In the genomic region with DNA sequence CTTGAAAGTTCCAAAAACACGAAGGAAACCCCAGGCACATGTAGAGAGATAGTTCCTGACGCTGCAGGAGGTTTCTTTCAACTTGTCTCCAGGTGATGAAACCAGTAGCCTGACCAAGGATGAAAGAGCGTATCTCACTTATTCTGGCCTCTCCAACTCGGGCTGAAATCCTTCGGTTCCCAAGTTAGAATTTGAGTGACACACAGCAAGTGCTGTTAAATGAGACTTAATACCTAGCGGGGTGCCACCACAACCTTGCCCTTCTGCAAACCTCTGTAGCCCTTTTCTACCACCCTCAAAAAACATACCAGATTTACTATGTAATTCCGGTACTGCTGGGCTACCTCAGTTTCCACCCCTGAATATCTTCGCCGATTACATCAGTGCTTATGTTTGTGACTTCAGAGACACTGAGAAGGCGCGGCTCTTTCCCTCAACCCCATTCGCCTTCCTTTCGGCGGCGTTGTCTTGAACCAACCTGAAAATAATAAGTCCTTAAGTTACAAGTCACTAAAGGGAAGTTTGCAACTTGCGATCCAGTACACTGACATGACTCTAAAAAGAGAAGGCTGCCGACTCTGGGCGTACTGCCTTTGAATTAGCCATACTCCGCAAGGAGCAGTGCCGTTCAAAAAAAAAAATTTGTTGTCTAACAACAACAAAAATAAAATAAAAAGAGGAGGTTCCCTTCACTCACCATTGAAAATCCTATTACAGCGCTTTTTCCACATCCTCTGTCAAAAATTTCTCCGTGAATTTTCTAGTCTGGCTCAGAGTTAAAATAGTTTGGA, we compare ENCODE assay signal across 8 cellular contexts.
DNase-seq lines count a peak whose midpoint lies in the region; ATAC-seq and TF ChIP-seq lines count a peak whose summit lies in the region.

No MANE protein-coding gene starts in this region.

- H3K27ac Mint-ChIP-seq in CD4-positive, alpha-beta T cell = peak overlapping the region; percentile 62
- peak overlapping the region; percentile 71 for H3K27ac Mint-ChIP-seq in activated T-helper 1 cell treated with anti-CD3 and anti-CD28 coated beads, Interleukin-12 subunit alpha, Interleukin-12 subunit beta, Interleukin-2, Interleukin-4 antibody, amounts not matched to agents 30 ng/mL and 10 ng/mL and 1 ng/mL, durations not matched to agents 14 hours and 24 hours and 36 hours

- no peaks in the 10 kb centered on the region for H3K9me2 ChIP-seq in Karpas-422 (replicated peaks; ENCODE audit: insufficient read depth, low read length)

- no peaks in the 10 kb centered on the region for H3K36me3 Mint-ChIP-seq in CD4-positive, alpha-beta T cell (ENCODE audit: low read depth)
- H3K36me3 Mint-ChIP-seq in activated T-helper 1 cell treated with anti-CD3 and anti-CD28 coated beads, Interleukin-12 subunit alpha, Interleukin-12 subunit beta, Interleukin-2, Interleukin-4 antibody, amounts not matched to agents 30 ng/mL and 10 ng/mL and 1 ng/mL, durations not matched to agents 14 hours and 24 hours and 36 hours (ENCODE audit: low read depth) = no peaks in the 10 kb centered on the region

- peaks cover 37% of the 10 kb centered on the region for H3K4me1 Mint-ChIP-seq in CD4-positive, alpha-beta T cell (ENCODE audit: low read depth)
- peaks cover 56% of the 10 kb centered on the region for H3K4me1 Mint-ChIP-seq in activated T-helper 1 cell treated with anti-CD3 and anti-CD28 coated beads, Interleukin-12 subunit alpha, Interleukin-12 subunit beta, Interleukin-2, Interleukin-4 antibody, amounts not matched to agents 30 ng/mL and 10 ng/mL and 1 ng/mL, durations not matched to agents 14 hours and 24 hours and 36 hours (ENCODE audit: low read depth)

- no peak for DNase-seq in CD4-positive, alpha-beta T cell
- no peak for DNase-seq in activated T-helper 1 cell treated with anti-CD3 and anti-CD28 coated beads, Interleukin-12 subunit alpha, Interleukin-12 subunit beta, Interleukin-2, Interleukin-4 antibody, amounts not matched to agents 30 ng/mL and 10 ng/mL and 1 ng/mL, durations not matched to agents 14 hours and 24 hours and 36 hours (ENCODE audit: low spot score)
- no peak for DNase-seq in kidney epithelial cell (ENCODE audit: low read depth)
- no peak for DNase-seq in HT-29 (ENCODE audit: low spot score)
- DNase-seq in Karpas-422 = no peak

- H3K79me2 ChIP-seq in Karpas-422 (ENCODE audit: low read length) = no peaks in the 10 kb centered on the region

- H3K4me1 ChIP-seq in HUES64 (ENCODE audit: insufficient read depth, low read length) (peaks cover 10% of the 10 kb centered on the region; the same call in 1 of the 2 replicates), Karpas-422 (ENCODE audit: low read length) (peaks cover 6% of the 10 kb centered on the region)

- no peak overlapping the region for H3K9ac ChIP-seq in HUES64 (ENCODE audit: low read depth, low read length)
- no peak overlapping the region for H3K9ac ChIP-seq in Karpas-422 (ENCODE audit: low read length)

- H3K27me3 ChIP-seq in CD4-positive, alpha-beta T cell (ENCODE audit: control insufficient read depth, insufficient read depth, low read length) = peaks cover 86% of the 10 kb centered on the region
- H3K27me3 ChIP-seq in HUES64 (ENCODE audit: insufficient read depth, low read length) (peaks cover 70% of the 10 kb centered on the region), kidney epithelial cell (ENCODE audit: control insufficient read depth, insufficient read depth, low read length) (peaks cover 16% of the 10 kb centered on the region), Karpas-422 (ENCODE audit: low read length) (no peaks in the 10 kb centered on the region)

- no peak for ATAC-seq in CD4-positive, alpha-beta T cell (ENCODE audit: poor library complexity)
- ATAC-seq in GM19463 (IDR thresholded peaks at IDR 0.05; ENCODE audit: unreplicated experiment) (no peak), GM21529 (IDR thresholded peaks at IDR 0.05; ENCODE audit: unreplicated experiment) (no peak)

- H3K36me3 ChIP-seq in HUES64 (ENCODE audit: insufficient read depth, low read length) (no peaks in the 10 kb centered on the region), kidney epithelial cell (ENCODE audit: control insufficient read depth, insufficient read depth, low read length) (no peaks in the 10 kb centered on the region), Karpas-422 (ENCODE audit: insufficient read depth, low read length) (no peaks in the 10 kb centered on the region)

- H3K9me3 Mint-ChIP-seq in CD4-positive, alpha-beta T cell = peaks cover 10% of the 10 kb centered on the region
- peaks cover 5% of the 10 kb centered on the region for H3K9me3 Mint-ChIP-seq in activated T-helper 1 cell treated with anti-CD3 and anti-CD28 coated beads, Interleukin-12 subunit alpha, Interleukin-12 subunit beta, Interleukin-2, Interleukin-4 antibody, amounts not matched to agents 30 ng/mL and 10 ng/mL and 1 ng/mL, durations not matched to agents 14 hours and 24 hours and 36 hours

- peak overlapping the region; percentile 74 for H3K4me3 ChIP-seq in HUES64 (ENCODE audit: low read length)
- peak overlapping the region; percentile 32 for H3K4me3 ChIP-seq in kidney epithelial cell (ENCODE audit: low read depth, low read length)
- H3K4me3 ChIP-seq in Karpas-422 (ENCODE audit: low read length) = no peak overlapping the region

- TF ChIP-seq CTCF in CD4-positive, alpha-beta T cell (IDR thresholded peaks at IDR 0.05) = no peak
- no peak for TF ChIP-seq CTCF in kidney epithelial cell (IDR thresholded peaks at IDR 0.05; ENCODE audit: insufficient read depth, low read length, poor library complexity, severe bottlenecking)

- H3K27ac ChIP-seq in CD4-positive, alpha-beta T cell (ENCODE audit: low read depth, low read length) = no peak overlapping the region
- H3K27ac ChIP-seq in HUES64 (ENCODE audit: low read depth, low read length) = no peak overlapping the region
- no peak overlapping the region for H3K27ac ChIP-seq in Karpas-422 (ENCODE audit: low read length)

- no peak overlapping the region for H3K4me2 ChIP-seq in Karpas-422 (ENCODE audit: low read depth, low read length, poor library complexity, severe bottlenecking)

- POLR2A ChIA-PET in CD4-positive, alpha-beta T cell (lab: Charles Lee) = no interaction called here

- CTCF ChIA-PET in CD4-positive, alpha-beta T cell (lab: Charles Lee) = no interaction called here

- H3K9me3 ChIP-seq in CD4-positive, alpha-beta T cell (ENCODE audit: control insufficient read depth, low read length) = peaks cover 30% of the 10 kb centered on the region
- H3K9me3 ChIP-seq in HUES64 (ENCODE audit: insufficient read depth, low read depth, low read length) (no peaks in the 10 kb centered on the region), Karpas-422 (ENCODE audit: low read length) (no peaks in the 10 kb centered on the region)

- H4K20me1 ChIP-seq in Karpas-422 (ENCODE audit: insufficient read depth, low read depth, low read length) = no peaks in the 10 kb centered on the region

- intact Hi-C loops in CD4-positive, alpha-beta T cell (cut with DNase I, micrococcal nuclease) = loop anchor here (2.0 kb wide), 2 partner anchors 21 to 373 kb away; no protein-coding TSS in a partner anchor
- intact Hi-C loops in activated T-helper 1 cell treated with anti-CD3 and anti-CD28 coated beads, Interleukin-12 subunit alpha, Interleukin-12 subunit beta, Interleukin-2, Interleukin-4 antibody, amounts not matched to agents 30 ng/mL and 10 ng/mL and 1 ng/mL, durations not matched to agents 14 hours and 24 hours and 36 hours (cut with micrococcal nuclease) = loop anchor here (1.0 to 5.0 kb wide), 8 partner anchors 11 to 1144 kb away; no protein-coding TSS in a partner anchor

- H3K27me3 Mint-ChIP-seq in CD4-positive, alpha-beta T cell = peaks cover 93% of the 10 kb centered on the region
- peaks cover 61% of the 10 kb centered on the region for H3K27me3 Mint-ChIP-seq in activated T-helper 1 cell treated with anti-CD3 and anti-CD28 coated beads, Interleukin-12 subunit alpha, Interleukin-12 subunit beta, Interleukin-2, Interleukin-4 antibody, amounts not matched to agents 30 ng/mL and 10 ng/mL and 1 ng/mL, durations not matched to agents 14 hours and 24 hours and 36 hours (ENCODE audit: insufficient read depth)

- WGBS in HUES64 = 1% methylated on average over 22 of the region's 22 CpGs

- H3K4me3 Mint-ChIP-seq in CD4-positive, alpha-beta T cell = peak overlapping the region; percentile 42
- peak overlapping the region; percentile 64 for H3K4me3 Mint-ChIP-seq in activated T-helper 1 cell treated with anti-CD3 and anti-CD28 coated beads, Interleukin-12 subunit alpha, Interleukin-12 subunit beta, Interleukin-2, Interleukin-4 antibody, amounts not matched to agents 30 ng/mL and 10 ng/mL and 1 ng/mL, durations not matched to agents 14 hours and 24 hours and 36 hours

- no peak overlapping the region for H2AFZ ChIP-seq in Karpas-422 (ENCODE audit: low read length)
